ENCODE assay signal across 8 cellular contexts in the genomic region with DNA sequence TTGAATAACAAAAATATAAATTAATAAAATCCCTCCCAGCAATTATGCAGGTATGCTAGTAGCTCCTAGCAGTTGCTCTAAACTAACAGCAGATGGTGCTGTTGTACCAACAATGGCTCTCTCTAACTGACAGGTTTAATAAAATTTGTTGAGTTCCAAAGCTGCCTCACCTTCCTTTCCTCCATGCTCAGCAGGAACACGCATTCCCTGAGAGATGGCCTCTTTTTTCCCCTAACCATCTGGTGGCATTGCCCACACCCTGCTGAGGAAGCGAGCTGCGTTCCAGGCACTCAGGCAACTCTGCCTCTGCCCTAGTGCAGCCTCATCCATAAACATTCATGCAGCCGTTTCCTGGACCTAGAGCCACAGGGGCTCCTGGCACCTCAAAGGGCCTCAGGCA.
A peak's percentile ranks its signal among the peaks of the same experiment; 100 is the strongest.
DNase-seq lines count a peak whose midpoint lies in the region; ATAC-seq, FAIRE-seq and TF ChIP-seq lines count a peak whose summit lies in the region.

No MANE protein-coding gene starts in this region.

- FAIRE-seq in GM18507 (lab: Jason Lieb, UNC) (peak; percentile 79), HTR-8/SVneo (lab: Jason Lieb, UNC) (peak; percentile 55)

- no peak overlapping the region for H3K4me3 ChIP-seq in kidney epithelial cell (ENCODE audit: low read depth, low read length)

- H3K9me3 Mint-ChIP-seq in CD14-positive monocyte, result peaks cover 0 to 2% (median 0%) of the 10 kb centered on the region in 7 donors

- H3K4me3 Mint-ChIP-seq in CD14-positive monocyte, result no peak overlapping the region

- H3K4me1 Mint-ChIP-seq in CD14-positive monocyte, result peaks cover 8% of the 10 kb centered on the region

- H3K36me3 Mint-ChIP-seq in CD14-positive monocyte, result peaks cover 0 to 3% of the 10 kb centered on the region in 2 donors

- no peaks in the 10 kb centered on the region for H3K27me3 ChIP-seq in kidney epithelial cell (ENCODE audit: control insufficient read depth, insufficient read depth, low read length)

- no peak for ATAC-seq in HG02623 (IDR thresholded peaks at IDR 0.05; ENCODE audit: unreplicated experiment)

- peak overlapping the region; percentile 21 for H3K27ac ChIP-seq in temporal lobe (ENCODE audit: low read depth, low read length)

- TF ChIP-seq CTCF in CD14-positive monocyte (IDR thresholded peaks at IDR 0.05) (peak; percentile 95), kidney epithelial cell (IDR thresholded peaks at IDR 0.05; ENCODE audit: insufficient read depth, low read length, poor library complexity, severe bottlenecking) (peak; percentile 79)

- no peak overlapping the region for H3K27ac Mint-ChIP-seq in CD14-positive monocyte

- H3K36me3 ChIP-seq in kidney epithelial cell (ENCODE audit: control insufficient read depth, insufficient read depth, low read length), result no peaks in the 10 kb centered on the region

- intact Hi-C loops in CD14-positive monocyte (cut with micrococcal nuclease), result loop anchor here (2.0 to 10.0 kb wide), 5 partner anchors 113 to 505 kb away; a partner anchor contains a TSS

- DNase-seq in CD14-positive monocyte (ENCODE audit: low spot score) (no peak), GM18507 (ENCODE audit: extremely low spot score, insufficient read length, low read depth) (peak; percentile 66), HTR-8/SVneo (ENCODE audit: insufficient read length, low spot score) (peak; percentile 69), OCI-M2 (lab: John Stamatoyannopoulos, UW; ENCODE audit: unreplicated experiment) (peak; percentile 4), kidney epithelial cell (ENCODE audit: low read depth) (no peak)
- DNase-seq in central memory CD4-positive, alpha-beta T cell, result peak; percentile 46

- H3K27me3 Mint-ChIP-seq in CD14-positive monocyte (ENCODE audit: low read depth in 3 of 3), result peaks cover 0 to 3% (median 0%) of the 10 kb centered on the region in 3 donors

Comparison
In these comparisons a context has a peak if more than half of its experiments do, and no peak if none do; other contexts are left out.
1. DNase-seq: peak in GM18507 (single experiment), HTR-8/SVneo (single experiment), OCI-M2 (single experiment) and central memory CD4-positive, alpha-beta T cell (single experiment); none in CD14-positive monocyte (single experiment) and kidney epithelial cell (single experiment).